Comparison of ENCODE assay signal across 28 cellular contexts in the genomic region with DNA sequence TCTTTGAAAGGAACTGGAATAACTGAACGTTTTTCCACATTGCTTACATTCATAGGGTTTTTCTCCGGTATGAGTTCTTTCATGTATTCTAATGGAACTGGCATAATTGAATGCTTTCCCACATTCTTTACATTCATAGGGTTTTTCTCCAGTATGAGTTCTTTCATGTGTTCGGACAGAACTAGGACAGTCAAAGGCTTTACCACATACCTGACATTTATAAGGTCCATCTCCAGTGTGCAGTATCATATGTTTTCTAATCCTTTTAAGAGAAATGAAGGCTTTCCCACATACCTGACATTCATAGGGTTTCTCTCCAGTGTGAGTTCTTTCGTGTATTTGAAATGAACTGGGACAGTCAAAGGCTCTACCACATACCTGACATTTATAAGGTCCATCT. TPM values are rescaled to one million over a fixed set of nuclear protein-coding genes. Genes with fewer than 3 reads are reported as not detected.
DNase-seq lines count a peak whose midpoint lies in the region; ATAC-seq and TF ChIP-seq lines count a peak whose summit lies in the region.
"Had no signal": no experiment of that assay in that cellular context is flagged by ENCODE, and none has a peak within 500 bp of the region (broad histone marks: within the 10 kb centered on the region; RNA-seq: fewer than 3 reads in every experiment).

No MANE protein-coding gene starts in this region.

- peaks cover 86% of the 10 kb centered on the region for H3K36me3 ChIP-seq in PC-3 (ENCODE audit: low read depth, low read length)
- H3K36me3 ChIP-seq in iPS-18a (ENCODE audit: control insufficient read depth, low read depth, low read length): peaks cover 42% of the 10 kb centered on the region
- peaks cover 82% of the 10 kb centered on the region for H3K36me3 ChIP-seq in smooth muscle cell (ENCODE audit: low read depth)

- H3K27me3 ChIP-seq in PC-3 (ENCODE audit: low read length) (no peaks in the 10 kb centered on the region), iPS-18a (ENCODE audit: control insufficient read depth, insufficient read depth, low read length) (no peaks in the 10 kb centered on the region), smooth muscle cell (ENCODE audit: low read depth) (no peaks in the 10 kb centered on the region)
- H3K27me3 ChIP-seq: heart left ventricle, upper lobe of right lung had no signal

- no peak overlapping the region for H3K9ac ChIP-seq in PC-3 (ENCODE audit: low read length)
- no peak overlapping the region for H3K9ac ChIP-seq in iPS-18a (ENCODE audit: low read length)
- no peak overlapping the region for H3K9ac ChIP-seq in smooth muscle cell (ENCODE audit: low read depth)
- H3K9ac ChIP-seq: KMS-11 had no signal

- no peak for ATAC-seq in activated T-cell treated with anti-CD3 and anti-CD28 coated beads, Interleukin-2, amount 50 U/mL, for 72 hours (replicated peaks in 1 of 2)
- no peak for ATAC-seq in PC-3
- ATAC-seq: heart left ventricle, upper lobe of right lung had no signal

- DNase-seq in activated T-cell treated with anti-CD3 and anti-CD28 coated beads, Interleukin-2, amount 50 U/mL, for 72 hours: no peak
- no peak for DNase-seq in activated T-cell treated with anti-CD3 and anti-CD28 coated beads, Interleukin-2, amount 50 U/mL, for 1 hour
- no peak for DNase-seq in PC-3
- DNase-seq in smooth muscle cell (lab: John Stamatoyannopoulos, UW; ENCODE audit: unreplicated experiment): no peak
- no peak for DNase-seq in NCI-H146 (lab: John Stamatoyannopoulos, UW)
- DNase-seq in posterior cingulate gyrus: no peak
- DNase-seq in C1 segment of cervical spinal cord (lab: John Stamatoyannopoulos, UW): no peak
- DNase-seq: activated CD4-positive, alpha-beta T cell treated with anti-CD3 and anti-CD28 coated beads for 1 hour; activated gamma-delta T cell treated with Interleukin-2 at 50 U/mL for 16 hours; effector CD8-positive, alpha-beta T cell; foreskin fibroblast; H9; heart left ventricle; left ventricle myocardium inferior; midbrain; MV-4-11; NCI-H1694; NCI-H2171 treated with DMSO at 0.1 percent for 48 hours; NCI-H526 treated with DMSO at 0.1 percent for 48 hours; substantia nigra; upper lobe of right lung had no signal

- POLR2A ChIA-PET in PC-3 (lab: Charles Lee; ENCODE audit: unreplicated experiment): no interaction called here

- WGBS in smooth muscle cell (ENCODE audit: low lambda C conversion rate): 94% methylated on average over 4 of the region's 4 CpGs

- H3K27me3 Mint-ChIP-seq in activated T-cell treated with anti-CD3 and anti-CD28 coated beads, Interleukin-2, amount 50 U/mL, for 72 hours (ENCODE audit: low read depth): no peaks in the 10 kb centered on the region

- no peak overlapping the region for H3K27ac ChIP-seq in PC-3 (ENCODE audit: low read length)
- H3K27ac ChIP-seq in iPS-18a (ENCODE audit: low read length): no peak overlapping the region
- no peak overlapping the region for H3K27ac ChIP-seq in smooth muscle cell (ENCODE audit: low read depth)
- H3K27ac ChIP-seq: 22Rv1, heart left ventricle, KMS-11, left ventricle myocardium inferior, RWPE1, SK-N-MC, upper lobe of right lung had no signal

- H3K9me2 ChIP-seq in PC-3 (replicated peaks; ENCODE audit: low read length): no peaks in the 10 kb centered on the region

- H3K4me3 Mint-ChIP-seq in activated T-cell treated with anti-CD3 and anti-CD28 coated beads, Interleukin-2, amount 50 U/mL, for 72 hours: no peak overlapping the region
- H3K4me3 Mint-ChIP-seq: H9; T-helper 1 cell treated with Interleukin-12 subunit alpha and Interleukin-12 subunit beta and Interleukin-4 antibody, amounts not matched to agents 30 μg/mL and 1 μg/mL, for 36 hours had no signal

- no TSS peak for BruUV-seq in PC-3 (replicated peaks; lab: Mats Ljungman, UMichigan)

- no peaks in the 10 kb centered on the region for H4K20me1 ChIP-seq in PC-3 (ENCODE audit: low read length)
- no peaks in the 10 kb centered on the region for H4K20me1 ChIP-seq in smooth muscle cell (ENCODE audit: low read depth)

- no peak overlapping the region for H2AFZ ChIP-seq in PC-3 (ENCODE audit: low read length)
- no peak overlapping the region for H2AFZ ChIP-seq in smooth muscle cell (ENCODE audit: low read depth)

- H3K4me2 ChIP-seq in PC-3 (ENCODE audit: low read length): no peak overlapping the region
- H3K4me2 ChIP-seq in smooth muscle cell: no peak overlapping the region
- H3K4me2 ChIP-seq: KMS-11 had no signal

- H3K4me3 ChIP-seq in PC-3 (ENCODE audit: low read length) (peak overlapping the region; percentile 1; the same call in 1 of the 2 replicates), iPS-18a (ENCODE audit: low read length) (peak overlapping the region; percentile 30), smooth muscle cell (peak overlapping the region; percentile 22)
- H3K4me3 ChIP-seq: heart left ventricle, left ventricle myocardium inferior, SK-N-MC, upper lobe of right lung had no signal

- H3K9me3 ChIP-seq in PC-3 (ENCODE audit: low read length) (peaks cover 81% of the 10 kb centered on the region), iPS-18a (ENCODE audit: control insufficient read depth, low read depth, low read length) (peaks cover 88% of the 10 kb centered on the region), smooth muscle cell (replicated peaks; ENCODE audit: low read depth) (peaks cover 97% of the 10 kb centered on the region)

- CTCF ChIA-PET in PC-3 (lab: Charles Lee): no interaction called here

- H3F3A ChIP-seq in PC-3 (ENCODE audit: low read length, unreplicated experiment): no peaks in the 10 kb centered on the region
- H3F3A ChIP-seq in smooth muscle cell (ENCODE audit: low read depth): peaks cover 17% of the 10 kb centered on the region

- H3K36me3 Mint-ChIP-seq in activated T-cell treated with anti-CD3 and anti-CD28 coated beads, Interleukin-2, amount 50 U/mL, for 72 hours (ENCODE audit: insufficient read depth in 2 of 2): peaks cover 60 to 84% of the 10 kb centered on the region in 2 donors

- no peaks in the 10 kb centered on the region for H3K4me1 ChIP-seq in PC-3 (ENCODE audit: insufficient read depth, low read length)
- no peaks in the 10 kb centered on the region for H3K4me1 ChIP-seq in iPS-18a (ENCODE audit: control insufficient read depth, low read depth, low read length)
- no peaks in the 10 kb centered on the region for H3K4me1 ChIP-seq in smooth muscle cell (ENCODE audit: low read depth)
- H3K4me1 ChIP-seq: heart left ventricle, left ventricle myocardium inferior, upper lobe of right lung had no signal

- no peaks in the 10 kb centered on the region for H3K79me2 ChIP-seq in PC-3 (ENCODE audit: low read length)
- peaks cover 15% of the 10 kb centered on the region for H3K79me2 ChIP-seq in smooth muscle cell (ENCODE audit: low read depth)

- H3K4me1 Mint-ChIP-seq in activated T-cell treated with anti-CD3 and anti-CD28 coated beads, Interleukin-2, amount 50 U/mL, for 72 hours (ENCODE audit: low read depth): no peaks in the 10 kb centered on the region
- H3K4me1 Mint-ChIP-seq: brain, H9 had no signal

- TF ChIP-seq CTCF in PC-3 (conservative IDR thresholded peaks at IDR 0.05; ENCODE audit: low read depth, low read length) (no peak), smooth muscle cell (IDR thresholded peaks at IDR 0.05; ENCODE audit: borderline replicate concordance, insufficient read depth, poor library complexity, severe bottlenecking) (no peak)

- peaks cover 22 to 46% of the 10 kb centered on the region in 2 donors for H3K9me3 Mint-ChIP-seq in activated T-cell treated with anti-CD3 and anti-CD28 coated beads, Interleukin-2, amount 50 U/mL, for 72 hours

- H3K27ac Mint-ChIP-seq in activated T-cell treated with anti-CD3 and anti-CD28 coated beads, Interleukin-2, amount 50 U/mL, for 72 hours: peak overlapping the region; percentile 89
- H3K27ac Mint-ChIP-seq: brain; H9; T-helper 1 cell treated with Interleukin-12 subunit alpha and Interleukin-12 subunit beta and Interleukin-4 antibody, amounts not matched to agents 30 μg/mL and 1 μg/mL, for 36 hours had no signal

- intact Hi-C loops in PC-3 (cut with micrococcal nuclease): no loop called here
- intact Hi-C loops in posterior cingulate gyrus (cut with DNase I): no loop called here

RNA-seq across cellular contexts. Expression of a gene that starts 24.7 kb away (rescaled TPM):
- total RNA-seq in activated T-cell treated with anti-CD3 and anti-CD28 coated beads, Interleukin-2, amount 50 U/mL, for 72 hours: 1 to 10 TPM; 6.9 to 9.0 TPM
- total RNA-seq in PC-3 (2014; rRNA removed): 3.8 and 6.0 TPM in 2 replicates
- 6.5 and 6.9 TPM in 2 replicates for total RNA-seq in smooth muscle cell
- 2.8 and 3.6 TPM in 2 replicates for polyA plus RNA-seq in smooth muscle cell

RNA-seq across cellular contexts. Expression of a gene that starts 41.9 kb away (rescaled TPM):
- 1 to 10 TPM; 3.6 to 4.8 TPM for total RNA-seq in activated T-cell treated with anti-CD3 and anti-CD28 coated beads, Interleukin-2, amount 50 U/mL, for 72 hours
- total RNA-seq in PC-3 (2014; rRNA removed) (0.77 and 2.2 TPM in 2 replicates), smooth muscle cell (1.2 and 4.0 TPM in 2 replicates)
- 0.29 and 1.4 TPM in 2 replicates for polyA plus RNA-seq in smooth muscle cell
